10 cellular contexts compared by ENCODE assay signal in genomic region chr18:52716926-52717325, GRCh38.
DNase-seq lines count a peak whose midpoint lies in the region; ATAC-seq, FAIRE-seq and TF ChIP-seq lines count a peak whose summit lies in the region.
"Had no signal": no experiment of that assay in that cellular context is flagged by ENCODE, and none has a peak within 500 bp of the region (broad histone marks: within the 10 kb centered on the region; RNA-seq: fewer than 3 reads in every experiment).

No MANE protein-coding gene starts in this region.

- H3K4me1 ChIP-seq in BE2C = no peaks in the 10 kb centered on the region

- FAIRE-seq in D721Med (lab: Jason Lieb, UNC) = no peak
- FAIRE-seq: K562 had no signal

- no peak overlapping the region for H3K4me3 ChIP-seq in BE2C (ENCODE audit: low read depth, low read length)
- no peak overlapping the region for H3K4me3 ChIP-seq in choroid plexus epithelial cell (ENCODE audit: low read depth, low read length)
- H3K4me3 ChIP-seq: K562 had no signal

- DNase-seq in BE2C (peak; percentile 4), M059J (ENCODE audit: low read depth) (peak; percentile 5), choroid plexus epithelial cell (ENCODE audit: low read depth) (peak; percentile 69), middle frontal gyrus (ENCODE audit: extremely low spot score, low spot score) (peak; percentile 14), AG20443 (ENCODE audit: low spot score) (no peak), D721Med (ENCODE audit: insufficient read length, low spot score) (no peak), COLO668 (lab: John Stamatoyannopoulos, UW; ENCODE audit: unreplicated experiment) (no peak)
- DNase-seq: aorta had no signal

- no peaks in the 10 kb centered on the region for H3K36me3 ChIP-seq in BE2C

- H3K27me3 ChIP-seq in BE2C = no peaks in the 10 kb centered on the region

- no peak for TF ChIP-seq CTCF in BE2C (IDR thresholded peaks at IDR 0.05; ENCODE audit: low read depth, low read length)
- TF ChIP-seq CTCF in choroid plexus epithelial cell (conservative IDR thresholded peaks at IDR 0.05; ENCODE audit: low read depth, low read length) = peak; percentile 41
- TF ChIP-seq CTCF in D721Med (IDR thresholded peaks at IDR 0.05; ENCODE audit: insufficient read depth, missing control alignments) = no peak

- no peaks in the 10 kb centered on the region for H3K9me3 ChIP-seq in BE2C

- ATAC-seq in GM19035 (IDR thresholded peaks at IDR 0.05; ENCODE audit: unreplicated experiment) = no peak
- ATAC-seq: K562 had no signal

Comparison
In these comparisons a context has a peak if more than half of its experiments do, and no peak if none do; other contexts are left out.
1. DNase-seq: peak in BE2C (single experiment), M059J (single experiment), choroid plexus epithelial cell (single experiment) and middle frontal gyrus (single experiment); none in AG20443 (single experiment), D721Med (single experiment) and COLO668 (single experiment).